8 cellular contexts compared by ENCODE assay signal in genomic region chr21:43318841-43319781, GRCh38.
DNase-seq lines count a peak whose midpoint lies in the region; ATAC-seq and TF ChIP-seq lines count a peak whose summit lies in the region.

No MANE protein-coding gene starts in this region.

- H3K4me1 ChIP-seq in PC-3 (ENCODE audit: insufficient read depth, low read length) = peaks cover 9% of the 10 kb centered on the region

- H3K27ac ChIP-seq in PC-3 (ENCODE audit: low read length) = no peak overlapping the region

- peak; percentile 76 for ATAC-seq in PC-3
- no peak for ATAC-seq in GM18498 (IDR thresholded peaks at IDR 0.05; ENCODE audit: unreplicated experiment)
- no peak for ATAC-seq in HG02840 (IDR thresholded peaks at IDR 0.05; ENCODE audit: low FRiP score, unreplicated experiment)

- intact Hi-C loops in PC-3 (cut with micrococcal nuclease) = loop anchor here (10.0 kb wide), 1 partner anchor 326 kb away; no protein-coding TSS in a partner anchor

- H3K27me3 Mint-ChIP-seq in glutamatergic neuron (ENCODE audit: unreplicated experiment) = peaks cover 5% of the 10 kb centered on the region

- no TSS peak for BruUV-seq in PC-3 (replicated peaks; lab: Mats Ljungman, UMichigan)

- no peak overlapping the region for H3K9ac ChIP-seq in PC-3 (ENCODE audit: low read length)

- H3K79me2 ChIP-seq in PC-3 (ENCODE audit: low read length) = no peaks in the 10 kb centered on the region

- H3K9me2 ChIP-seq in PC-3 (replicated peaks; ENCODE audit: low read length) = no peaks in the 10 kb centered on the region

- H2AFZ ChIP-seq in PC-3 (ENCODE audit: low read length) = no peak overlapping the region

- peak overlapping the region; percentile 98 for H3K27ac Mint-ChIP-seq in glutamatergic neuron (ENCODE audit: unreplicated experiment)

- POLR2A ChIA-PET in PC-3 (lab: Charles Lee; ENCODE audit: unreplicated experiment) = interaction anchor here (0.6 kb wide), 1 partner anchor 12 kb away, joined by 3 read pairs; no protein-coding TSS in a partner anchor

- no peaks in the 10 kb centered on the region for H3K36me3 ChIP-seq in PC-3 (ENCODE audit: low read depth, low read length)

- TF ChIP-seq CTCF in PC-3 (conservative IDR thresholded peaks at IDR 0.05; ENCODE audit: low read depth, low read length) = no peak
- TF ChIP-seq CTCF in glutamatergic neuron (IDR thresholded peaks at IDR 0.05; ENCODE audit: partially characterized antibody, unreplicated experiment) = no peak

- no peaks in the 10 kb centered on the region for H4K20me1 ChIP-seq in PC-3 (ENCODE audit: low read length)

- CTCF ChIA-PET in PC-3 (lab: Charles Lee) = no interaction called here

- DNase-seq in NCI-H524 (lab: John Stamatoyannopoulos, UW) (peak; percentile 15 to 67), NCI-H524 treated with DMSO at 0.1 percent for 48 hours (lab: John Stamatoyannopoulos, UW) (no peak), PC-3 (peak; percentile 62), glutamatergic neuron (peak; percentile 79), superior temporal gyrus (ENCODE audit: extremely low spot score) (peak; percentile 24)
- no peak for DNase-seq in effector CD4-positive, alpha-beta T cell

- H3K4me3 ChIP-seq in PC-3 (ENCODE audit: low read length) = no peak overlapping the region

- no peak overlapping the region for H3K4me2 ChIP-seq in PC-3 (ENCODE audit: low read length)

- H3K4me1 Mint-ChIP-seq in glutamatergic neuron (ENCODE audit: low read depth, unreplicated experiment) = peaks cover 31% of the 10 kb centered on the region

- no peaks in the 10 kb centered on the region for H3K9me3 ChIP-seq in PC-3 (ENCODE audit: low read length)

- H3F3A ChIP-seq in PC-3 (ENCODE audit: low read length, unreplicated experiment) = no peaks in the 10 kb centered on the region

- peaks cover 4% of the 10 kb centered on the region for H3K36me3 Mint-ChIP-seq in glutamatergic neuron (ENCODE audit: unreplicated experiment)

- peaks cover 9% of the 10 kb centered on the region for H3K9me3 Mint-ChIP-seq in glutamatergic neuron (ENCODE audit: unreplicated experiment)

- H3K4me3 Mint-ChIP-seq in glutamatergic neuron (ENCODE audit: unreplicated experiment) = peak overlapping the region; percentile 81

- no peaks in the 10 kb centered on the region for H3K27me3 ChIP-seq in PC-3 (ENCODE audit: low read length)

Comparison
In these comparisons a context has a peak if more than half of its experiments do, and no peak if none do; other contexts are left out.
1. DNase-seq: peak in NCI-H524 (2 of 2), PC-3 (single experiment), glutamatergic neuron (single experiment) and superior temporal gyrus (single experiment); none in NCI-H524 treated with DMSO at 0.1 percent for 48 hours (single experiment) and effector CD4-positive, alpha-beta T cell (single experiment).